ENCODE assay signal across 9 cellular contexts in the genomic region with DNA sequence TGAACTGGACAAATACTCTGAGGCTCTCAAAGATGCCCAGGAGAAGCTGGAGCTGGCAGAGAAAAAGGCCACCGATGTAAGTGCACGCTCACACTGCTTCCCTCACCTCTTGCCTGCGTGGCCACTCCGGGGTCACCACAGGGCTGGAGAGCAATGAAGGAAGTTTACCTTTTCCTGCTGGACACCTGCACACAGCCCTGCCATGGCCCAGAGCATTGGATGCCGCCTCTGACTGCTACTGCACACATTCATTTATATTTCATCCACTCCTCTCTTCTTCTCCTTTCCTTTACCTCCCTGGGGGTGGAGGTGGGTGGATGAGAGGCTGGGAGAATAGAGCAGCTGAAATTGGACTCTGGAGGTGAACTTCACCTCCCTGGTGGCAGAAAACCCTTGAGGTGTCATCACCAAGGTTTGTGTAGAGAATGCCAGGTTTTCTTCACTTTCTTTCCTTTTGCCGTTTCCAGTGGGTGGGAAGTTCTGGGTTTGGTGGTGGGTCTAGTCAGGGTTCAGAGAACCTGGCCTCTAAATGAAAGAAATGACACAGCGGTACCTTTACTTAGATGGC. TPM values are rescaled to one million over a fixed set of nuclear protein-coding genes. Genes with fewer than 3 reads are reported as not detected.
DNase-seq lines count a peak whose midpoint lies in the region; ATAC-seq and TF ChIP-seq lines count a peak whose summit lies in the region.
"Had no signal": no experiment of that assay in that cellular context is flagged by ENCODE, and none has a peak within 500 bp of the region (broad histone marks: within the 10 kb centered on the region; RNA-seq: fewer than 3 reads in every experiment).

No MANE protein-coding gene starts in this region.

- intact Hi-C loops in PC-9 (cut with micrococcal nuclease; ENCODE audit: unreplicated experiment) (loop anchor here (10.0 kb wide), 2 partner anchors 119 to 439 kb away; no protein-coding TSS in a partner anchor), esophagus muscularis mucosa (cut with DNase I) (loop anchor here (5.0 to 10.0 kb wide), 2 partner anchors 197 to 259 kb away; no protein-coding TSS in a partner anchor)

- H3K4me2 ChIP-seq in PC-9: peak overlapping the region; percentile 98

- no peak for TF ChIP-seq POLR2A in esophagus muscularis mucosa (IDR thresholded peaks at IDR 0.05; ENCODE audit: low read depth)

- peak overlapping the region; percentile 99 for H3K4me3 Mint-ChIP-seq in neural crest cell

- CTCF ChIA-PET in AG04450 (lab: Charles Lee): interaction anchor here (0.5 to 6.0 kb wide), 5 partner anchors 49 to 302 kb away, joined by 3 to 69 read pairs (median 4); no protein-coding TSS in a partner anchor
- CTCF ChIA-PET in PC-9 (lab: Charles Lee): no interaction called here

- TF ChIP-seq CTCF in AG04450 (IDR thresholded peaks at IDR 0.05; ENCODE audit: low read depth, low read length): no peak
- TF ChIP-seq CTCF in PC-9 (conservative IDR thresholded peaks at IDR 0.05): no peak
- TF ChIP-seq CTCF in esophagus muscularis mucosa (IDR thresholded peaks at IDR 0.05): no peak
- no peak for TF ChIP-seq CTCF in neural crest cell (conservative IDR thresholded peaks at IDR 0.05)

- peaks cover 7% of the 10 kb centered on the region for H4K20me1 ChIP-seq in PC-9 (ENCODE audit: insufficient read depth)

- peaks cover 90% of the 10 kb centered on the region for H3K27me3 Mint-ChIP-seq in neural crest cell (ENCODE audit: low read depth)

- no peak overlapping the region for H3K27ac Mint-ChIP-seq in neural crest cell (ENCODE audit: unreplicated experiment)

- no peak for TF ChIP-seq EP300 in esophagus muscularis mucosa (IDR thresholded peaks at IDR 0.05)

- H3K9me3 ChIP-seq in AG04450 (ENCODE audit: control insufficient read depth, insufficient read depth, low read length) (peaks cover 5% of the 10 kb centered on the region), PC-9 (ENCODE audit: insufficient read depth, low read depth) (no peaks in the 10 kb centered on the region), esophagus muscularis mucosa (no peaks in the 10 kb centered on the region)

- H3K27ac ChIP-seq in AG04450 (ENCODE audit: low read depth, low read length) (peak overlapping the region; percentile 72), PC-9 (peak overlapping the region; percentile 93), esophagus muscularis mucosa (replicated peaks in 1 of 4) (peak overlapping the region; percentile 93 to 97 (median 96))

- no peaks in the 10 kb centered on the region for H3K36me3 Mint-ChIP-seq in neural crest cell (ENCODE audit: low read depth)

- H3K36me3 ChIP-seq in PC-9 (ENCODE audit: low read depth) (peaks cover 36% of the 10 kb centered on the region; the same call in 1 of the 2 replicates), esophagus muscularis mucosa (peaks cover 8 to 58% (median 38%) of the 10 kb centered on the region in 4 donors)

- H3K9me3 Mint-ChIP-seq in neural crest cell: no peaks in the 10 kb centered on the region

- ATAC-seq in GM21529 (IDR thresholded peaks at IDR 0.05; ENCODE audit: unreplicated experiment) (no peak), HG02981 (IDR thresholded peaks at IDR 0.05; ENCODE audit: unreplicated experiment) (no peak)

- no peaks in the 10 kb centered on the region for H3K9me2 ChIP-seq in PC-9 (ENCODE audit: insufficient read depth)

- no peak for DNase-seq in AG04450 (ENCODE audit: low read depth, low spot score)
- no peak for DNase-seq in PC-9
- DNase-seq in esophagus muscularis mucosa (ENCODE audit: extremely low spot score): no peak
- DNase-seq in neural crest cell (ENCODE audit: low read depth, low spot score): no peak
- DNase-seq in pons (ENCODE audit: low spot score): no peak
- no peak for DNase-seq in NK-92 treated with Interleukin-12 subunit alpha and Interleukin-12 subunit beta, amount 100 ng/mL, for 24 hours (lab: John Stamatoyannopoulos, UW)
- DNase-seq: DMS79 treated with DMSO at 0.1 percent for 48 hours had no signal

- peaks cover 71% of the 10 kb centered on the region for H3K79me2 ChIP-seq in PC-9 (ENCODE audit: low read depth)

- peaks cover 45% of the 10 kb centered on the region for H3K4me1 Mint-ChIP-seq in neural crest cell

- 24% methylated on average over 7 of the region's 7 CpGs for WGBS in esophagus muscularis mucosa

- H3F3A ChIP-seq in PC-9 (ENCODE audit: insufficient read depth, low read depth): peaks cover 43% of the 10 kb centered on the region

- TSS peak; percentile 13 for BruUV-seq in PC-9 (replicated peaks; lab: Mats Ljungman, UMichigan)

- H2AFZ ChIP-seq in PC-9: no peak overlapping the region

- peaks cover 59% of the 10 kb centered on the region for H3K4me1 ChIP-seq in PC-9 (replicated peaks; ENCODE audit: insufficient read depth)
- H3K4me1 ChIP-seq in esophagus muscularis mucosa: peaks cover 5 to 53% (median 32%) of the 10 kb centered on the region in 4 donors

- POLR2A ChIA-PET in AG04450 (lab: Yijun Ruan, JAX) (interaction anchor here (0.5 to 2.8 kb wide), 19 partner anchors 9 to 261 kb away, joined by 3 to 14 read pairs (median 5); no protein-coding TSS in a partner anchor), PC-9 (lab: Charles Lee; ENCODE audit: unreplicated experiment) (interaction anchor here (0.5 to 0.7 kb wide), 3 partner anchors 22 to 1523 kb away, joined by 3 to 40 read pairs (median 4); no protein-coding TSS in a partner anchor)

- H3K4me3 ChIP-seq in AG04450 (ENCODE audit: low read depth, low read length): peak overlapping the region; percentile 94
- peak overlapping the region; percentile 80 for H3K4me3 ChIP-seq in PC-9
- peak overlapping the region; percentile 70 to 91 (median 82) for H3K4me3 ChIP-seq in esophagus muscularis mucosa

- H3K27me3 ChIP-seq in AG04450 (ENCODE audit: control insufficient read depth, insufficient read depth, low read length) (no peaks in the 10 kb centered on the region), PC-9 (ENCODE audit: insufficient read depth, low read depth) (no peaks in the 10 kb centered on the region), esophagus muscularis mucosa (peaks cover 0 to 12% (median 5%) of the 10 kb centered on the region in 4 donors)

RNA-seq across cellular contexts. Expression of gene TPM1, which starts 1.6 kb away (rescaled TPM):
- 1,162 and 1,348 TPM in 2 replicates for polyA plus RNA-seq in AG04450 (2011; rRNA removed)
- polyA minus RNA-seq in AG04450 (2011; rRNA and poly(A)+ RNA removed): 575 and 622 TPM in 2 replicates
- total RNA-seq in PC-9 (2021) (174 and 225 TPM in 2 replicates), esophagus muscularis mucosa (1,000 to 10,000 TPM; 5,599 to 7,718 (median 6,496) TPM), neural crest cell (67.5 and 71.0 TPM in 2 replicates)

Comparison
In these comparisons a context has a peak if more than half of its experiments do, and no peak if none do; other contexts are left out.
1. RNA of gene TPM1, which starts 1.6 kb away (total RNA-seq): 5,599 to 7,718 TPM in esophagus muscularis mucosa; 174 to 225 TPM in PC-9 and 67.5 to 71.0 TPM in neural crest cell; every median in the first group is over 10 times any median in the second.
2. Peak in every context shown above with its lines, with median percentiles within 50 percentile points of each other: H3K27ac ChIP-seq and H3K4me3 ChIP-seq.